ENCODE assay signal across 1 cellular context in genomic region chr20:44310664-44311639, GRCh38.
A peak's percentile ranks its signal among the peaks of the same experiment; 100 is the strongest.
TF ChIP-seq lines count a peak whose summit lies in the region.

FITM2 (minus strand) TSS chr20:44311202; CDS start chr20:44311148, 54 bp downstream.

TF ChIP-seq in HepG2, 621 proteins besides CTCF, POLR2A, EP300 and RAD21 (continued from another document and continues in another):
- TF ChIP-seq HMGXB4 (CRISPR knock-in tag; IDR thresholded peaks at IDR 0.05; ENCODE audit: borderline replicate concordance in 1 of 2, low read depth in 1 of 2) = peak; percentile 99
- TF ChIP-seq HNRNPLL (IDR thresholded peaks at IDR 0.05; ENCODE audit: low read depth, low read length, poor library complexity, severe bottlenecking) = peak; percentile 88
- TF ChIP-seq FUBP1 (CRISPR knock-in tag; IDR thresholded peaks at IDR 0.05; ENCODE audit: borderline replicate concordance) = peak; percentile 22; the same call in 1 of the 2 replicates
- 0 out of 2 replicates have a peak, but pooled peaks have one; percentile 66 for TF ChIP-seq ZMAT3 (CRISPR knock-in tag; conservative IDR thresholded peaks at IDR 0.05)
- peak; percentile 99 for TF ChIP-seq ARID4A (CRISPR knock-in tag; IDR thresholded peaks at IDR 0.05; ENCODE audit: borderline replicate concordance)
- TF ChIP-seq MLX (CRISPR knock-in tag; IDR thresholded peaks at IDR 0.05) = peak; percentile 93
- peak; percentile 28; the same call in 1 of the 2 replicates for TF ChIP-seq ZBTB1 (CRISPR knock-in tag; IDR thresholded peaks at IDR 0.05; ENCODE audit: borderline replicate concordance)
- peak; percentile 69 for TF ChIP-seq SP2 (CRISPR knock-in tag; IDR thresholded peaks at IDR 0.05)
- TF ChIP-seq ATF7 (IDR thresholded peaks at IDR 0.05) = no peak
- no peak; the same call in none of the 2 replicates for TF ChIP-seq ATF7 (CRISPR knock-in tag; IDR thresholded peaks at IDR 0.05)
- peak; percentile 47; the same call in 1 of the 2 replicates for TF ChIP-seq RCOR2 (CRISPR knock-in tag; IDR thresholded peaks at IDR 0.05)
- peak; percentile 89 for TF ChIP-seq BORCS8-MEF2B (CRISPR knock-in tag; IDR thresholded peaks at IDR 0.05)
- no peak for TF ChIP-seq NFRKB (IDR thresholded peaks at IDR 0.05)
- peak; percentile 87 for TF ChIP-seq MIXL1 (CRISPR knock-in tag; IDR thresholded peaks at IDR 0.05)
- TF ChIP-seq ZBTB14 (CRISPR knock-in tag; IDR thresholded peaks at IDR 0.05) = 0 out of 2 replicates have a peak, but pooled peaks have one; percentile 15
- no peak for TF ChIP-seq SYNCRIP (IDR thresholded peaks at IDR 0.05; ENCODE audit: insufficient read depth, low read depth, low read length)
- peak; percentile 99 for TF ChIP-seq ZNF704 (CRISPR knock-in tag; IDR thresholded peaks at IDR 0.05; ENCODE audit: borderline replicate concordance)
- peak; percentile 77 for TF ChIP-seq PHF21A (CRISPR knock-in tag; IDR thresholded peaks at IDR 0.05)
- peak; percentile 79 for TF ChIP-seq SIN3B (IDR thresholded peaks at IDR 0.05; ENCODE audit: low read length)
- peak; percentile 97 for TF ChIP-seq ZNF142 (CRISPR knock-in tag; IDR thresholded peaks at IDR 0.05)
- TF ChIP-seq POGZ (CRISPR knock-in tag; IDR thresholded peaks at IDR 0.05) = peak; percentile 99
- peak; percentile 99 for TF ChIP-seq REPIN1 (CRISPR knock-in tag; IDR thresholded peaks at IDR 0.05; ENCODE audit: borderline replicate concordance, low read depth)
- peak; percentile 98 for TF ChIP-seq CBX1 (IDR thresholded peaks at IDR 0.05; ENCODE audit: low read depth)
- TF ChIP-seq RFX1 (IDR thresholded peaks at IDR 0.05) = no peak
- TF ChIP-seq WIZ (CRISPR knock-in tag; IDR thresholded peaks at IDR 0.05) = peak; percentile 98
- peak; percentile 67 for TF ChIP-seq ZKSCAN5 (CRISPR knock-in tag; IDR thresholded peaks at IDR 0.05)
- no peak for TF ChIP-seq SP140L (CRISPR knock-in tag; IDR thresholded peaks at IDR 0.05; ENCODE audit: borderline replicate concordance)
- TF ChIP-seq MED8 (CRISPR knock-in tag; IDR thresholded peaks at IDR 0.05; ENCODE audit: insufficient replicate concordance) = peak; percentile 24
- TF ChIP-seq CBX5 (CRISPR knock-in tag; IDR thresholded peaks at IDR 0.05; ENCODE audit: borderline replicate concordance) = peak; percentile 98
- no peak for TF ChIP-seq MLXIP (CRISPR knock-in tag; IDR thresholded peaks at IDR 0.05; ENCODE audit: borderline replicate concordance)
- TF ChIP-seq FOXP1 (IDR thresholded peaks at IDR 0.05) = no peak
- TF ChIP-seq FOXP1 (CRISPR knock-in tag; IDR thresholded peaks at IDR 0.05) = peak; percentile 31; the same call in 1 of the 2 replicates
- peak; percentile 97 for TF ChIP-seq ZNF136 (CRISPR knock-in tag; IDR thresholded peaks at IDR 0.05; ENCODE audit: low read depth)
- no peak; the same call in 1 of the 2 replicates for TF ChIP-seq ZNF773 (CRISPR knock-in tag; IDR thresholded peaks at IDR 0.05; ENCODE audit: borderline replicate concordance)
- TF ChIP-seq HOXD1 (CRISPR knock-in tag; IDR thresholded peaks at IDR 0.05) = peak; percentile 79; the same call in 1 of the 2 replicates
- 0 out of 2 replicates have a peak, but pooled peaks have one; percentile 45 for TF ChIP-seq TIGD3 (CRISPR knock-in tag; IDR thresholded peaks at IDR 0.05; ENCODE audit: borderline replicate concordance)
- peak; percentile 91; the same call in 1 of the 2 replicates for TF ChIP-seq ZBTB20 (CRISPR knock-in tag; IDR thresholded peaks at IDR 0.05; ENCODE audit: borderline replicate concordance, low read depth)
